ENCODE assay signal across 8 cellular contexts in the genomic region with DNA sequence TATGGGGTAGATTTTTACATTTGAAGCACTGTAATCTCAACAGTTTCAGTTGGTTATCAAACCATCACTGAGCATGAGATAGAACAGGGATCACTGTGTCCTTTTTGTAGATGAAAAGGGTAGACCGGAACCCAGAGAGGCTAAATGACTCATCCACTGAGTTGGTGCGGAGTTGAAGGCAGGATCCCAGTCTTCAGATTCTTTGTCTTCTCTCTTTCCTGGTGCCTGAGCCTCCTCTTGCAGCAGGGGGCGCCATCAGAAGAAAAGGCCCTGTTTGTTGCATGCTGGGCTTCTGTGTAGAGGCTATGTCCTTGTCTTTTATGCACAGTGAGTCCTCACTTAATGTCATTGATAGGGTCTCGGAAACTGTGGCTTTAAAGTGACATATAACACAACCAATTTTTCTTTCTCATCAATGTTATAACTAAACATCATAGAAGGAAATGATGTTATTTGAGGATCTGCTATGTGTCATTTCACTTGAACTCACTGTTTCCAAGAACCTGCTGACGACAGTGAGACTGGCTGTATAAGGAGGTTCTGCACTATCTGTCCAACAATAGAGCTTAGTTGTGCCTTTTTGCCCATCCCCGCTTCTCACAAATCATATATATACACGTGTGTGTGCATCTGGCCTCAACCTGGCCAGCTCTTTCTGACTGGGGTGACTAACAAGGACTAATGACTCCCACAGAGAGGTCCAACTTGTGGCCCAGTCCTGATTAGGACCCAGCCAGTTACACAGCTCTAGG. TPM values are rescaled to one million over a fixed set of nuclear protein-coding genes. Genes with fewer than 3 reads are reported as not detected.
DNase-seq lines count a peak whose midpoint lies in the region; ATAC-seq lines count a peak whose summit lies in the region.

No MANE protein-coding gene starts in this region.

- ATAC-seq in HG03060 (IDR thresholded peaks at IDR 0.05; ENCODE audit: low read depth, unreplicated experiment), result peak; percentile 67

- peak; percentile 86 for DNase-seq in ELR (ENCODE audit: low read depth)
- peak; percentile 99 for DNase-seq in SK-MEL-5 (ENCODE audit: low read depth, low spot score)
- peak; percentile 88 for DNase-seq in activated naive CD4-positive, alpha-beta T cell treated with Interleukin-2 at 50 U/mL for 16 hours
- peak; percentile 89 for DNase-seq in iPS-NIHi11 (ENCODE audit: low spot score)
- DNase-seq in stimulated activated CD4-positive, alpha-beta T cell treated with anti-CD3 and anti-CD28 coated beads, TNF-alpha, amount 100 ng/mL, for 48 hours (ENCODE audit: low read depth in 3 of 3), result peak; percentile 71 to 87 (median 82)
- DNase-seq in NCI-H1436 (lab: John Stamatoyannopoulos, UW), result no peak
- no peak for DNase-seq in cortex of kidney (lab: John Stamatoyannopoulos, UW)

- in situ Hi-C loops in SK-MEL-5 (cut with HindIII; ENCODE audit: low pct_unique_long_range_greater_than_20kb, low sequenced_read_pairs), result no loop called here

RNA-seq across cellular contexts. Expression of a gene that starts 14.3 kb away (rescaled TPM):
- 22.9 and 24.8 TPM in 2 replicates for total RNA-seq in SK-MEL-5 (2014; rRNA removed; shearing (Covaris generic))
- 28.7 and 32.9 TPM in 2 replicates for polyA plus RNA-seq in SK-MEL-5 (2015; cell fraction: cytosol; rRNA removed)
- 34.0 and 48.4 TPM in 2 replicates for polyA plus RNA-seq in SK-MEL-5 (2015; cell fraction: nucleus; rRNA removed)

RNA-seq across cellular contexts. Expression of a gene that starts 29.8 kb away (rescaled TPM):
- total RNA-seq in SK-MEL-5 (2014; rRNA removed; shearing (Covaris generic)), result 6.5 and 6.8 TPM in 2 replicates
- 11.1 and 13.6 TPM in 2 replicates for polyA plus RNA-seq in SK-MEL-5 (2015; cell fraction: cytosol; rRNA removed)
- polyA plus RNA-seq in SK-MEL-5 (2015; cell fraction: nucleus; rRNA removed), result 18.3 and 19.0 TPM in 2 replicates

RNA-seq across cellular contexts. Expression of a gene that starts 52.3 kb away (rescaled TPM):
- total RNA-seq in SK-MEL-5 (2014; rRNA removed; shearing (Covaris generic)), result 4.4 and 4.8 TPM in 2 replicates
- 5.8 and 8.4 TPM in 2 replicates for polyA plus RNA-seq in SK-MEL-5 (2015; cell fraction: cytosol; rRNA removed)
- 34.4 and 42.2 TPM in 2 replicates for polyA plus RNA-seq in SK-MEL-5 (2015; cell fraction: nucleus; rRNA removed)

Comparison
In these comparisons a context has a peak if more than half of its experiments do, and no peak if none do; other contexts are left out.
1. DNase-seq: peak in ELR (single experiment), SK-MEL-5 (single experiment), activated naive CD4-positive, alpha-beta T cell treated with Interleukin-2 at 50 U/mL for 16 hours (single experiment), iPS-NIHi11 (single experiment) and stimulated activated CD4-positive, alpha-beta T cell treated with anti-CD3 and anti-CD28 coated beads, TNF-alpha, amount 100 ng/mL, for 48 hours (3 of 3); none in NCI-H1436 (single experiment) and cortex of kidney (single experiment).